17 cellular contexts compared by ENCODE assay signal in the genomic region with DNA sequence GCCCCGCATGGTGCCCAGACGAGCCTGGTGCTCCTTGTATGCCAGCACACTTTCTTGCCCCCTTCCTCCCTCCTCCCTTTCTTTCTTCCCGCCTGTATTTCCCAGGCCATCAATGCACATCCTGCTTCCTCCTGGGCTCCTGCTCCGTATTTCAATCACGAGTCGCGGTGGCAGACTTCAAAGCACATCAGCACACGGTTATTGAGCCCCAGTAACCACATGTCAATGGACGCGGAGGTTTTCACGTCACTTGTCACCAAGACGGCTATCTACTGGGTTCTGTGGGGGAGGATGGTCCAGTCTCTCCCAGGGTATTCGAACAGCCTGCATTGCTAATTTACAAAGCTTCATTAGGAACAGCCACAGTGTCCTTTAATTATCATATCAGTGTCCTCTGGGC.
DNase-seq lines count a peak whose midpoint lies in the region; ATAC-seq and TF ChIP-seq lines count a peak whose summit lies in the region.
"Had no signal": no experiment of that assay in that cellular context is flagged by ENCODE, and none has a peak within 500 bp of the region (broad histone marks: within the 10 kb centered on the region; RNA-seq: fewer than 3 reads in every experiment).

No MANE protein-coding gene starts in this region.

- H3K9ac ChIP-seq in endodermal cell (ENCODE audit: extremely low read depth, low read length, poor library complexity, severe bottlenecking) = no peak overlapping the region
- H3K9ac ChIP-seq: BLaER1 treated with 17β-estradiol and CSF1 and Interleukin-3, amounts not matched to agents 10 nM and 100 nM had no signal

- H4K20me1 ChIP-seq in GM23338 (replicated peaks; ENCODE audit: insufficient read depth) = 0 out of 2 replicates have a peak, but pooled peaks cover 3% of the 10 kb centered on the region

- H3K27me3 Mint-ChIP-seq in GM23338 (ENCODE audit: insufficient read depth, low read depth, poor library complexity) (peaks cover 5% of the 10 kb centered on the region), endodermal cell (ENCODE audit: insufficient read depth) (peaks cover 7% of the 10 kb centered on the region)
- H3K27me3 Mint-ChIP-seq: CD4-positive, CD25-positive, alpha-beta regulatory T cell had no signal

- no peaks in the 10 kb centered on the region for H3F3A ChIP-seq in GM23338 (replicated peaks; ENCODE audit: low read depth)

- H3K9me2 ChIP-seq in GM23338 (ENCODE audit: insufficient read depth) = no peaks in the 10 kb centered on the region

- H3K4me2 ChIP-seq in GM23338 = peak overlapping the region; percentile 54; the same call in 1 of the 2 replicates

- H3K4me3 ChIP-seq in GM23338 (0 out of 2 replicates have a peak overlapping the region, but pooled peaks have one; percentile 6), WERI-Rb-1 (ENCODE audit: low read depth, low read length) (no peak overlapping the region), endodermal cell (ENCODE audit: low read length) (no peak overlapping the region), BE2C (ENCODE audit: low read depth, low read length) (no peak overlapping the region)
- H3K4me3 ChIP-seq: BLaER1 treated with 17β-estradiol and CSF1 and Interleukin-3, amounts not matched to agents 10 nM and 100 nM; HAP-1 had no signal

- no peaks in the 10 kb centered on the region for H3K79me2 ChIP-seq in GM23338 (replicated peaks; ENCODE audit: insufficient read depth)

- H3K9me3 Mint-ChIP-seq in GM23338 = no peaks in the 10 kb centered on the region
- H3K9me3 Mint-ChIP-seq in endodermal cell = no peaks in the 10 kb centered on the region
- H3K9me3 Mint-ChIP-seq: CD4-positive, CD25-positive, alpha-beta regulatory T cell had no signal

- H3K4me1 Mint-ChIP-seq in GM23338 = peaks cover 34% of the 10 kb centered on the region
- H3K4me1 Mint-ChIP-seq in endodermal cell = peaks cover 15% of the 10 kb centered on the region
- H3K4me1 Mint-ChIP-seq: CD4-positive, CD25-positive, alpha-beta regulatory T cell had no signal

- H3K4me3 Mint-ChIP-seq in GM23338 = no peak overlapping the region
- H3K4me3 Mint-ChIP-seq in endodermal cell = no peak overlapping the region
- H3K4me3 Mint-ChIP-seq: CD4-positive, CD25-positive, alpha-beta regulatory T cell had no signal

- H3K27ac Mint-ChIP-seq in GM23338 (no peak overlapping the region), endodermal cell (no peak overlapping the region)

- intact Hi-C loops in sciatic nerve (cut with DNase I) = no loop called here

- H3K9me3 ChIP-seq in WERI-Rb-1 (ENCODE audit: severe bottlenecking) (no peaks in the 10 kb centered on the region), endodermal cell (ENCODE audit: control insufficient read depth, low read length) (no peaks in the 10 kb centered on the region), BE2C (no peaks in the 10 kb centered on the region; the same call in 1 of the 2 replicates)
- H3K9me3 ChIP-seq: BLaER1 treated with 17β-estradiol and CSF1 and Interleukin-3, amounts not matched to agents 10 nM and 100 nM; HAP-1 had no signal

- H3K27ac ChIP-seq in GM23338 (ENCODE audit: low read depth) (no peak overlapping the region), WERI-Rb-1 (peak overlapping the region; percentile 65), endodermal cell (ENCODE audit: low read depth, low read length) (no peak overlapping the region)
- H3K27ac ChIP-seq: BLaER1 treated with 17β-estradiol and CSF1 and Interleukin-3, amounts not matched to agents 10 nM and 100 nM had no signal

- H2AFZ ChIP-seq in GM23338 = peak overlapping the region; percentile 58; the same call in 1 of the 2 replicates

- H3K27me3 ChIP-seq in GM23338 (ENCODE audit: insufficient read depth) (no peaks in the 10 kb centered on the region), WERI-Rb-1 (ENCODE audit: insufficient read depth, low read depth, severe bottlenecking) (no peaks in the 10 kb centered on the region), endodermal cell (ENCODE audit: control insufficient read depth, insufficient read depth, low read length, poor library complexity, severe bottlenecking) (no peaks in the 10 kb centered on the region), BE2C (no peaks in the 10 kb centered on the region)
- H3K27me3 ChIP-seq: BLaER1 treated with 17β-estradiol and CSF1 and Interleukin-3, amounts not matched to agents 10 nM and 100 nM had no signal

- DNase-seq in GM23338 (ENCODE audit: low spot score) (peak; percentile 23), WERI-Rb-1 (no peak), endodermal cell (peak; percentile 56), sciatic nerve (ENCODE audit: low spot score) (peak; percentile 35), BE2C (no peak), OCI-M2 (lab: John Stamatoyannopoulos, UW; ENCODE audit: unreplicated experiment) (no peak)
- no peak for DNase-seq in activated T-cell treated with anti-CD3 and anti-CD28 coated beads, Interleukin-2, amount 50 U/mL, for 48 hours
- DNase-seq: 8988T; AML-193; Calu3; CD4-positive, CD25-positive, alpha-beta regulatory T cell; DMS 273 treated with DMSO at 0.1 percent for 48 hours; GOT3 had no signal

- TF ChIP-seq CTCF in GM23338 (conservative IDR thresholded peaks at IDR 0.05; ENCODE audit: low read depth in 2 of 2) (no peak), WERI-Rb-1 (IDR thresholded peaks at IDR 0.05; ENCODE audit: low read depth, low read length) (no peak), endodermal cell (conservative IDR thresholded peaks at IDR 0.05) (no peak), BE2C (IDR thresholded peaks at IDR 0.05; ENCODE audit: low read depth, low read length) (no peak)

- H3K36me3 Mint-ChIP-seq in GM23338 (ENCODE audit: low read depth) (no peaks in the 10 kb centered on the region), endodermal cell (ENCODE audit: low read depth) (no peaks in the 10 kb centered on the region)

- H3K4me1 ChIP-seq in GM23338 (ENCODE audit: insufficient read depth) (peaks cover 10% of the 10 kb centered on the region), endodermal cell (ENCODE audit: control insufficient read depth, insufficient read depth, low read length) (no peaks in the 10 kb centered on the region), BE2C (no peaks in the 10 kb centered on the region)
- H3K4me1 ChIP-seq: BLaER1 treated with 17β-estradiol and CSF1 and Interleukin-3, amounts not matched to agents 10 nM and 100 nM; HAP-1 had no signal

- WGBS in endodermal cell (ENCODE audit: insufficient coverage in 1 of 2, insufficient read length in 1 of 2), 2 experiments = 67 to 76% methylated on average over 6 to 13 of the region's 13 CpGs

- no peaks in the 10 kb centered on the region for H3K36me3 ChIP-seq in GM23338 (ENCODE audit: insufficient read depth)
- no peaks in the 10 kb centered on the region for H3K36me3 ChIP-seq in WERI-Rb-1
- no peaks in the 10 kb centered on the region for H3K36me3 ChIP-seq in endodermal cell (ENCODE audit: control insufficient read depth, insufficient read depth, low read length)
- no peaks in the 10 kb centered on the region for H3K36me3 ChIP-seq in BE2C
- H3K36me3 ChIP-seq: BLaER1 treated with 17β-estradiol and CSF1 and Interleukin-3, amounts not matched to agents 10 nM and 100 nM; HAP-1 had no signal

- ATAC-seq in GM23338 (no peak), sciatic nerve (no peak), HG02884 (IDR thresholded peaks at IDR 0.05; ENCODE audit: unreplicated experiment) (no peak)
- ATAC-seq: HepG2 had no signal

TF ChIP-seq in GM23338, 12 proteins besides CTCF, POLR2A, EP300 and RAD21 (continues in another document):
- no peak for TF ChIP-seq CREB1 (CRISPR knock-in tag; IDR thresholded peaks at IDR 0.05; ENCODE audit: low read depth)
- no peak for TF ChIP-seq STAT1 (IDR thresholded peaks at IDR 0.05; ENCODE audit: unreplicated experiment)
- no peak for TF ChIP-seq REST (IDR thresholded peaks at IDR 0.05; ENCODE audit: unreplicated experiment)
- TF ChIP-seq NANOG (IDR thresholded peaks at IDR 0.05; ENCODE audit: borderline replicate concordance) = no peak
- TF ChIP-seq, protein P1, sequence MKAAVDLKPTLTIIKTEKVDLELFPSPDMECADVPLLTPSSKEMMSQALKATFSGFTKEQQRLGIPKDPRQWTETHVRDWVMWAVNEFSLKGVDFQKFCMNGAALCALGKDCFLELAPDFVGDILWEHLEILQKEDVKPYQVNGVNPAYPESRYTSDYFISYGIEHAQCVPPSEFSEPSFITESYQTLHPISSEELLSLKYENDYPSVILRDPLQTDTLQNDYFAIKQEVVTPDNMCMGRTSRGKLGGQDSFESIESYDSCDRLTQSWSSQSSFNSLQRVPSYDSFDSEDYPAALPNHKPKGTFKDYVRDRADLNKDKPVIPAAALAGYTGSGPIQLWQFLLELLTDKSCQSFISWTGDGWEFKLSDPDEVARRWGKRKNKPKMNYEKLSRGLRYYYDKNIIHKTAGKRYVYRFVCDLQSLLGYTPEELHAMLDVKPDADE (IDR thresholded peaks at IDR 0.05) = no peak
- TF ChIP-seq EZH2 (IDR thresholded peaks at IDR 0.05; ENCODE audit: low read depth, unreplicated experiment) = no peak
- TF ChIP-seq ZNF114 (CRISPR knock-in tag; IDR thresholded peaks at IDR 0.05) = no peak
- TF ChIP-seq EZH2phosphoT487 (IDR thresholded peaks at IDR 0.05; ENCODE audit: unreplicated experiment) = no peak
- TF ChIP-seq ZNF331 (CRISPR knock-in tag; IDR thresholded peaks at IDR 0.05; ENCODE audit: low read depth) = no peak
- TF ChIP-seq JUNB (IDR thresholded peaks at IDR 0.05; ENCODE audit: unreplicated experiment) = no peak
- no peak for TF ChIP-seq POLR2AphosphoS5 (IDR thresholded peaks at IDR 0.05; ENCODE audit: low read depth)

Comparison
In these comparisons a context has a peak if more than half of its experiments do, and no peak if none do; other contexts are left out.
1. DNase-seq: peak in GM23338 (single experiment), endodermal cell (single experiment) and sciatic nerve (single experiment); none in WERI-Rb-1 (single experiment), BE2C (single experiment), OCI-M2 (single experiment) and activated T-cell treated with anti-CD3 and anti-CD28 coated beads, Interleukin-2, amount 50 U/mL, for 48 hours (0 of 2).